Comparison of ENCODE assay signal across 30 cellular contexts in genomic region chr3:46408853-46409252, GRCh38. TPM values are rescaled to one million over a fixed set of nuclear protein-coding genes. Genes with fewer than 3 reads are reported as not detected.
DNase-seq lines count a peak whose midpoint lies in the region; ATAC-seq and TF ChIP-seq lines count a peak whose summit lies in the region.
"Had no signal": no experiment of that assay in that cellular context is flagged by ENCODE, and none has a peak within 500 bp of the region (broad histone marks: within the 10 kb centered on the region; RNA-seq: fewer than 3 reads in every experiment).

No MANE protein-coding gene starts in this region.

- 71 to 87% (median 79%) methylated on average over 7 of the region's 7 CpGs for WGBS in spleen, 5 donors

- H3K36me3 ChIP-seq in PC-9 (ENCODE audit: low read depth) (peaks cover 8% of the 10 kb centered on the region; the same call in 1 of the 2 replicates), left lung (peaks cover 0 to 20% of the 10 kb centered on the region in 2 donors), spleen (peaks cover 0 to 12% (median 0%) of the 10 kb centered on the region in 6 donors)
- H3K36me3 ChIP-seq: SJSA1, tibial nerve had no signal

- no peaks in the 10 kb centered on the region for H4K20me1 ChIP-seq in PC-9 (ENCODE audit: insufficient read depth)

- intact Hi-C loops in PC-9 (cut with micrococcal nuclease; ENCODE audit: unreplicated experiment) (no loop called here), left lung (cut with DNase I) (no loop called here), spleen (cut with DNase I; ENCODE audit: low total_unique reads) (no loop called here)

- TF ChIP-seq POLR2A in spleen (IDR thresholded peaks at IDR 0.05), result no peak

- peaks cover 79% of the 10 kb centered on the region for H3K4me1 ChIP-seq in PC-9 (replicated peaks; ENCODE audit: insufficient read depth)
- peaks cover 23 to 98% of the 10 kb centered on the region in 2 donors for H3K4me1 ChIP-seq in left lung
- H3K4me1 ChIP-seq in spleen, result peaks cover 15 to 100% (median 77%) of the 10 kb centered on the region in 6 donors

- no peaks in the 10 kb centered on the region for H3K9me3 Mint-ChIP-seq in activated CD8-positive, alpha-beta memory T cell treated with anti-CD3 and anti-CD28 coated beads, Interleukin-2, amount 10 ng/mL, durations not matched to agents 7 days and 5 days (ENCODE audit: low read depth)
- H3K9me3 Mint-ChIP-seq: dendritic cell treated with granulocyte-macrophage colony-stimulating factor and Interleukin-4, amounts not matched to agents 40 ng/mL and 50 ng/mL, for 4 days; immature natural killer cell had no signal

- H3K27me3 ChIP-seq in PC-9 (ENCODE audit: insufficient read depth, low read depth) (no peaks in the 10 kb centered on the region), left lung (no peaks in the 10 kb centered on the region), spleen (replicated peaks in 1 of 7) (no peaks in the 10 kb centered on the region)
- H3K27me3 ChIP-seq: SJSA1, tibial nerve had no signal

- peak overlapping the region; percentile 88 for H3K4me2 ChIP-seq in PC-9

- H3K27me3 Mint-ChIP-seq in activated CD8-positive, alpha-beta memory T cell treated with anti-CD3 and anti-CD28 coated beads, Interleukin-2, amount 10 ng/mL, durations not matched to agents 7 days and 5 days, result no peaks in the 10 kb centered on the region
- H3K27me3 Mint-ChIP-seq: dendritic cell treated with granulocyte-macrophage colony-stimulating factor and Interleukin-4, amounts not matched to agents 40 ng/mL and 50 ng/mL, for 4 days had no signal

- ATAC-seq in activated CD8-positive, alpha-beta memory T cell treated with anti-CD3 and anti-CD28 coated beads, Interleukin-2, amount 10 ng/mL, durations not matched to agents 7 days and 5 days, result no peak
- no peak for ATAC-seq in left lung
- no peak for ATAC-seq in HG03108 (IDR thresholded peaks at IDR 0.05; ENCODE audit: unreplicated experiment)

- H3K4me3 ChIP-seq in PC-9 (peak overlapping the region; percentile 58), left lung (peak overlapping the region in 1 of 2 donors; percentile 57), spleen (peak overlapping the region in 4 of 8 donors; percentile 34 to 67 (median 42))
- H3K4me3 ChIP-seq: SJSA1 had no signal

- POLR2A ChIA-PET in PC-9 (lab: Charles Lee; ENCODE audit: unreplicated experiment), result interaction anchor here (0.7 kb wide), 1 partner anchor 31 kb away, joined by 4 read pairs; no protein-coding TSS in a partner anchor

- H2AFZ ChIP-seq in PC-9, result no peak overlapping the region

- H3K36me3 Mint-ChIP-seq in activated CD8-positive, alpha-beta memory T cell treated with anti-CD3 and anti-CD28 coated beads, Interleukin-2, amount 10 ng/mL, durations not matched to agents 7 days and 5 days, result peaks cover 17% of the 10 kb centered on the region
- H3K36me3 Mint-ChIP-seq: immature natural killer cell had no signal

- peaks cover 39% of the 10 kb centered on the region for H3K4me1 Mint-ChIP-seq in activated CD8-positive, alpha-beta memory T cell treated with anti-CD3 and anti-CD28 coated beads, Interleukin-2, amount 10 ng/mL, durations not matched to agents 7 days and 5 days

- H3K9me2 ChIP-seq in PC-9 (ENCODE audit: insufficient read depth), result no peaks in the 10 kb centered on the region

- DNase-seq in activated CD8-positive, alpha-beta memory T cell treated with anti-CD3 and anti-CD28 coated beads, Interleukin-2, amount 10 ng/mL, durations not matched to agents 7 days and 5 days, result no peak
- no peak for DNase-seq in activated CD8-positive, alpha-beta memory T cell treated with anti-CD3 and anti-CD28 coated beads, Interleukin-2, amount 50 U/mL, for 48 hours
- DNase-seq in PC-9, result no peak
- DNase-seq in left lung, result no peak
- DNase-seq in spleen, result no peak
- no peak for DNase-seq in activated naive CD4-positive, alpha-beta T cell treated with Interleukin-2 at 50 U/mL for 16 hours
- no peak for DNase-seq in ureter (ENCODE audit: low spot score)
- DNase-seq: activated CD4-positive, CD25-positive, alpha-beta regulatory T cell treated with anti-CD3 and anti-CD28 coated beads, Interleukin-2, amount 50 U/mL, for 72 hours; activated naive CD4-positive, alpha-beta T cell; activated T-cell treated with anti-CD3 and anti-CD28 coated beads, Interleukin-2, amount 50 U/mL, for 1 hour; caudate nucleus; DMS53; HCEC 1CT; hypothalamus; immature natural killer cell; NCI-H1417; NCI-H345; nucleus accumbens; RPMI8226; small intestine; stimulated activated CD4-positive, alpha-beta T cell treated with anti-CD3 and anti-CD28 coated beads, Interleukin-1b, Interleukin-23, amount 100 ng/mL, for 48 hours; stimulated activated CD8-positive, alpha-beta memory T cell treated with anti-CD3 and anti-CD28 coated beads, Interleukin-4, amount 100 ng/mL, for 48 hours had no signal

- no TSS peak for BruUV-seq in PC-9 (replicated peaks; lab: Mats Ljungman, UMichigan)

- H3K9me3 ChIP-seq in PC-9 (ENCODE audit: insufficient read depth, low read depth) (no peaks in the 10 kb centered on the region), left lung (no peaks in the 10 kb centered on the region), spleen (no peaks in the 10 kb centered on the region)
- H3K9me3 ChIP-seq: SJSA1, tibial nerve had no signal

- H3K79me2 ChIP-seq in PC-9 (ENCODE audit: low read depth), result peaks cover 55% of the 10 kb centered on the region

- H3F3A ChIP-seq in PC-9 (ENCODE audit: insufficient read depth, low read depth), result peaks cover 42% of the 10 kb centered on the region

- peak overlapping the region; percentile 5 for H3K27ac Mint-ChIP-seq in activated CD8-positive, alpha-beta memory T cell treated with anti-CD3 and anti-CD28 coated beads, Interleukin-2, amount 10 ng/mL, durations not matched to agents 7 days and 5 days

- H3K27ac ChIP-seq in PC-9, result 0 out of 2 replicates have a peak overlapping the region, but pooled peaks have one; percentile 86
- peak overlapping the region; percentile 92 to 97 for H3K27ac ChIP-seq in left lung
- H3K27ac ChIP-seq in spleen, result peak overlapping the region in 6 of 8 donors; percentile 82 to 91 (median 86)
- H3K27ac ChIP-seq: SJSA1 had no signal

- no peak overlapping the region for H3K4me3 Mint-ChIP-seq in activated CD8-positive, alpha-beta memory T cell treated with anti-CD3 and anti-CD28 coated beads, Interleukin-2, amount 10 ng/mL, durations not matched to agents 7 days and 5 days

- no peak for TF ChIP-seq CTCF in PC-9 (conservative IDR thresholded peaks at IDR 0.05)
- TF ChIP-seq CTCF in left lung (IDR thresholded peaks at IDR 0.05), result no peak
- TF ChIP-seq CTCF in spleen (IDR thresholded peaks at IDR 0.05 in 8 of 11, conservative IDR thresholded peaks at IDR 0.05 in 3 of 11), result peak in 1 of 11 experiments; percentile 10

- CTCF ChIA-PET in activated CD8-positive, alpha-beta memory T cell treated with anti-CD3 and anti-CD28 coated beads, Interleukin-2, amount 10 ng/mL, durations not matched to agents 7 days and 5 days (lab: Charles Lee), result interaction anchor here (1.4 to 2.9 kb wide), 4 partner anchors 38 to 221 kb away, joined by 3 to 18 read pairs (median 4); partner anchors contain the start of gene CCR5
- CTCF ChIA-PET in PC-9 (lab: Charles Lee), result no interaction called here

RNA-seq across cellular contexts. Expression of gene CCRL2, which starts 1.8 kb away (rescaled TPM):
- 10 to 100 TPM in 1 of 2 experiments, 1 to 10 TPM in 1; 10.0 to 11.9 TPM for total RNA-seq in activated CD8-positive, alpha-beta memory T cell treated with anti-CD3 and anti-CD28 coated beads, Interleukin-2, amount 10 ng/mL, durations not matched to agents 7 days and 5 days
- total RNA-seq in PC-9 (2021) (1.2 TPM in 2 replicates), left lung (10 to 100 TPM; 18.9 to 37.1 TPM), spleen (10 to 100 TPM in 6 of 7 donors, 1 to 10 TPM in 1; 9.9 to 21.7 (median 15.5) TPM), ureter (6.3 TPM)
- polyA plus RNA-seq in spleen, result 10 to 100 TPM in 1 of 3 donors, 1 to 10 TPM in 2; 4.8 to 12.0 (median 5.6) TPM

RNA-seq across cellular contexts. Expression of gene CCR5, which starts 38.1 kb away (rescaled TPM):
- 10 to 100 TPM; 87.0 to 99.8 TPM for total RNA-seq in activated CD8-positive, alpha-beta memory T cell treated with anti-CD3 and anti-CD28 coated beads, Interleukin-2, amount 10 ng/mL, durations not matched to agents 7 days and 5 days
- total RNA-seq in PC-9 (2021), result not detected in 2 replicates
- 10 to 100 TPM in 1 of 2 donors, 1 to 10 TPM in 1; 2.9 to 13.8 TPM for total RNA-seq in left lung
- 10 to 100 TPM in 3 of 7 donors, 1 to 10 TPM in 4; 5.0 to 15.5 (median 9.5) TPM for total RNA-seq in spleen
- 1 to 10 TPM; 2.0 to 5.8 (median 2.4) TPM for polyA plus RNA-seq in spleen
- total RNA-seq in ureter, result 3.3 TPM
- total RNA-seq: HT-29, myocyte, SJSA1 had no signal

RNA-seq across cellular contexts. Expression of gene CCR2, which starts 54.9 kb away (rescaled TPM):
- 10 to 100 TPM; 37.9 to 80.1 TPM for total RNA-seq in activated CD8-positive, alpha-beta memory T cell treated with anti-CD3 and anti-CD28 coated beads, Interleukin-2, amount 10 ng/mL, durations not matched to agents 7 days and 5 days
- total RNA-seq in PC-9 (2021) (not detected in 2 replicates), left lung (10 to 100 TPM; 11.5 to 27.0 TPM), spleen (10 to 100 TPM; 14.3 to 54.4 (median 26.7) TPM), ureter (1.3 TPM)
- 1 to 10 TPM; 2.0 to 5.8 (median 5.0) TPM for polyA plus RNA-seq in spleen
- total RNA-seq: HT-29, myocyte, SJSA1 had no signal
- polyA plus RNA-seq: fibroblast of lung had no signal

RNA-seq across cellular contexts. Expression of gene LTF, which starts 55.9 kb away (rescaled TPM):
- not detected for total RNA-seq in activated CD8-positive, alpha-beta memory T cell treated with anti-CD3 and anti-CD28 coated beads, Interleukin-2, amount 10 ng/mL, durations not matched to agents 7 days and 5 days
- total RNA-seq in PC-9 (2021) (not detected in 2 replicates), left lung (100 to 1,000 TPM in 1 of 2 donors, 1 to 10 TPM in 1; 2.3 to 113 TPM), spleen (100 to 1,000 TPM in 3 of 7 donors, 10 to 100 TPM in 4; 48.2 to 598 (median 63.2) TPM), ureter (1.5 TPM)
- 10 to 100 TPM; 15.2 to 34.7 (median 16.7) TPM for polyA plus RNA-seq in spleen
- total RNA-seq: fibroblast of lung; T-helper 1 cell treated with Interleukin-12 subunit alpha and Interleukin-12 subunit beta and Interleukin-4 antibody, amounts not matched to agents 30 ng/mL and 1 ng/mL, for 36 hours had no signal
- polyA plus RNA-seq: fibroblast of lung, immature natural killer cell had no signal

Comparison
In these comparisons a context has a peak if more than half of its experiments do, and no peak if none do; other contexts are left out.
1. RNA of gene CCR5, which starts 38.1 kb away (total RNA-seq): 87.0 to 99.8 TPM in activated CD8-positive, alpha-beta memory T cell treated with anti-CD3 and anti-CD28 coated beads, Interleukin-2, amount 10 ng/mL, durations not matched to agents 7 days and 5 days; 2.9 to 13.8 TPM in left lung, 5.0 to 15.5 TPM in spleen, 3.3 TPM in ureter (single experiment) and not detected in PC-9; every median in the first group is over 4 times any median in the second.
2. Peak in every context shown above with its lines, with median percentiles within 50 percentile points of each other: H3K27ac ChIP-seq.